Comparison of ENCODE assay signal across 29 cellular contexts in genomic region chr10:105288613-105289012, GRCh38.
"Had no signal": no experiment of that assay in that cellular context is flagged by ENCODE, and none has a peak within 500 bp of the region (broad histone marks: within the 10 kb centered on the region; RNA-seq: fewer than 3 reads in every experiment).

No MANE protein-coding gene starts in this region.

- H3K36me3 ChIP-seq: colonic mucosa, esophagus muscularis mucosa, esophagus squamous epithelium, gastrocnemius medialis, gastroesophageal sphincter, heart left ventricle, heart right ventricle had no signal

- H3K9me3 ChIP-seq: colonic mucosa, esophagus squamous epithelium, gastrocnemius medialis, gastroesophageal sphincter, heart left ventricle had no signal

- H3K27ac ChIP-seq: colonic mucosa, coronary artery, dorsolateral prefrontal cortex, epithelial cell of prostate, esophagus muscularis mucosa, esophagus squamous epithelium, foreskin keratinocyte, gastrocnemius medialis, gastroesophageal sphincter, heart left ventricle, heart right ventricle had no signal

- H3K9me3 Mint-ChIP-seq: endodermal cell had no signal

- H3K27me3 ChIP-seq: colonic mucosa, esophagus muscularis mucosa, esophagus squamous epithelium, foreskin keratinocyte, gastrocnemius medialis, gastroesophageal sphincter, heart left ventricle, heart right ventricle had no signal

- H3K27me3 Mint-ChIP-seq: dendritic cell treated with granulocyte-macrophage colony-stimulating factor and Interleukin-4, amounts not matched to agents 40 ng/mL and 50 ng/mL, for 4 days; effector memory CD8-positive, alpha-beta T cell had no signal

- ATAC-seq: effector memory CD8-positive, alpha-beta T cell; esophagus mucosa; foreskin keratinocyte; gastrocnemius medialis; gastroesophageal sphincter; heart left ventricle; heart right ventricle had no signal

- H3K27ac Mint-ChIP-seq: dendritic cell treated with granulocyte-macrophage colony-stimulating factor and Interleukin-4, amounts not matched to agents 40 ng/mL and 50 ng/mL, for 4 days; effector memory CD8-positive, alpha-beta T cell; endodermal cell had no signal

- H3K4me3 ChIP-seq: colonic mucosa, coronary artery, dorsolateral prefrontal cortex, esophagus muscularis mucosa, esophagus squamous epithelium, gastrocnemius medialis, gastroesophageal sphincter, heart left ventricle, heart right ventricle had no signal

- H3K4me3 Mint-ChIP-seq: dendritic cell treated with granulocyte-macrophage colony-stimulating factor and Interleukin-4, amounts not matched to agents 40 ng/mL and 50 ng/mL, for 4 days; effector memory CD8-positive, alpha-beta T cell; endodermal cell had no signal

- FAIRE-seq: colon, endometrium, endothelial cell of umbilical vein, frontal cortex had no signal

- DNase-seq: colonic mucosa; cortex of kidney; dermis blood vessel endothelial cell; dorsolateral prefrontal cortex; effector CD4-positive, alpha-beta T cell; effector CD8-positive, alpha-beta T cell; effector memory CD4-positive, alpha-beta T cell; effector memory CD8-positive, alpha-beta T cell; endodermal cell; erythroblast; esophagus squamous epithelium; foreskin fibroblast; foreskin keratinocyte; foreskin melanocyte; gastrocnemius medialis; glutamatergic neuron; head of caudate nucleus; heart left ventricle; heart right ventricle had no signal

- H3K4me1 ChIP-seq: colonic mucosa, esophagus squamous epithelium, foreskin keratinocyte, gastrocnemius medialis, gastroesophageal sphincter, heart left ventricle, heart right ventricle had no signal
